In genomic region chr6:7446644-7447325, GRCh38 we compare ENCODE assay signal across 24 cellular contexts. TPM values are rescaled to one million over a fixed set of nuclear protein-coding genes. Genes with fewer than 3 reads are reported as not detected.
DNase-seq lines count a peak whose midpoint lies in the region; ATAC-seq and TF ChIP-seq lines count a peak whose summit lies in the region.
"Had no signal": no experiment of that assay in that cellular context is flagged by ENCODE, and none has a peak within 500 bp of the region (broad histone marks: within the 10 kb centered on the region; RNA-seq: fewer than 3 reads in every experiment).

No MANE protein-coding gene starts in this region.

- peak; percentile 44; the same call in 1 of the 2 replicates for ATAC-seq in HCT116
- no peak for ATAC-seq in activated naive CD8-positive, alpha-beta T cell treated with anti-CD3 and anti-CD28 coated beads, Interleukin-2, amount 50 U/mL, for 24 hours
- no peak for ATAC-seq in HG03196 (IDR thresholded peaks at IDR 0.05; ENCODE audit: unreplicated experiment)
- ATAC-seq: CD8-positive, alpha-beta T cell; natural killer cell treated with Interleukin-12 subunit alpha and Interleukin-12 subunit beta and Interleukin-15 and Interleukin-18, amount 100 ng/mL, for 72 hours; SK-N-SH treated with all-trans-retinoic acid at 6 μM for 48 hours had no signal

- H4K5ac ChIP-seq in mesendoderm (ENCODE audit: low read length): no peak overlapping the region

- no peak for TF ChIP-seq RAD21 in HCT116 (IDR thresholded peaks at IDR 0.05; ENCODE audit: low read depth)

- no peak overlapping the region for H4K8ac ChIP-seq in mesendoderm (ENCODE audit: low read depth, low read length)

- H3K18ac ChIP-seq in mesendoderm (ENCODE audit: low read length): no peak overlapping the region

- peaks cover 3% of the 10 kb centered on the region for H3K4me1 Mint-ChIP-seq in activated naive CD8-positive, alpha-beta T cell treated with anti-CD3 and anti-CD28 coated beads, Interleukin-2, amount 50 U/mL, for 24 hours
- H3K4me1 Mint-ChIP-seq: activated CD4-positive, alpha-beta T cell treated with anti-CD3 and anti-CD28 coated beads, Interleukin-2, amount 10 ng/mL, durations not matched to agents 24 days and 14 days had no signal

- H2BK5ac ChIP-seq in mesendoderm (ENCODE audit: low read length): no peak overlapping the region

- POLR2A ChIA-PET in HCT116 (lab: Charles Lee): interaction anchor here (0.6 kb wide), 1 partner anchor 13 kb away, joined by 3 read pairs; no protein-coding TSS in a partner anchor

- H3K23ac ChIP-seq in mesendoderm (ENCODE audit: low read length): no peak overlapping the region

- no peaks in the 10 kb centered on the region for H3K79me2 ChIP-seq in HCT116 (ENCODE audit: insufficient read depth, low read length)
- no peaks in the 10 kb centered on the region for H3K79me2 ChIP-seq in mesendoderm (ENCODE audit: control insufficient read depth, insufficient read depth, low read length)
- H3K79me2 ChIP-seq: hepatocyte had no signal

- no TSS peak for BruUV-seq in HCT116 (replicated peaks; lab: Mats Ljungman, UMichigan)

- RAD21 ChIA-PET in HCT116 (lab: Charles Lee; ENCODE audit: low non-redundant PET in 1 of 2, low total read pairs in 2 of 2, uncharacterized antibody in 2 of 2, unreplicated experiment in 2 of 2): no interaction called here

- intact Hi-C loops in HCT116 (cut with micrococcal nuclease): no loop called here

- no peaks in the 10 kb centered on the region for H3K9me3 Mint-ChIP-seq in activated naive CD8-positive, alpha-beta T cell treated with anti-CD3 and anti-CD28 coated beads, Interleukin-2, amount 50 U/mL, for 24 hours
- H3K9me3 Mint-ChIP-seq: activated CD4-positive, alpha-beta T cell treated with anti-CD3 and anti-CD28 coated beads, Interleukin-2, amount 10 ng/mL, durations not matched to agents 24 days and 14 days; CD8-positive, alpha-beta T cell; memory B cell; natural killer cell treated with Interleukin-12 subunit alpha and Interleukin-12 subunit beta and Interleukin-15 and Interleukin-18, amount 100 ng/mL, for 72 hours had no signal

- H3K4me2 ChIP-seq in HCT116 (ENCODE audit: low read length) (no peak overlapping the region), mesendoderm (ENCODE audit: low read length) (no peak overlapping the region)
- H3K4me2 ChIP-seq: hepatocyte had no signal

- no peak for TF ChIP-seq POLR2A in HCT116 (IDR thresholded peaks at IDR 0.05; ENCODE audit: borderline replicate concordance, extremely low read depth, insufficient read depth, insufficient read length)

- H3K36me3 ChIP-seq in HCT116 (ENCODE audit: control insufficient read depth in 1 of 2, insufficient read depth in 2 of 2, low read length in 2 of 2) (no peaks in the 10 kb centered on the region), NT2/D1 (ENCODE audit: insufficient read depth, insufficient read length, low read length) (no peaks in the 10 kb centered on the region), mesendoderm (ENCODE audit: control insufficient read depth, insufficient read depth, low read length) (no peaks in the 10 kb centered on the region)
- H3K36me3 ChIP-seq: upper lobe of left lung had no signal

- H3K9me3 ChIP-seq in HCT116 (ENCODE audit: control insufficient read depth in 1 of 2, insufficient read depth in 1 of 2, low read depth in 1 of 2, low read length in 2 of 2): no peaks in the 10 kb centered on the region
- H3K9me3 ChIP-seq in NT2/D1 (ENCODE audit: insufficient read depth, low read length): no peaks in the 10 kb centered on the region
- H3K9me3 ChIP-seq: upper lobe of left lung had no signal

- H2BK15ac ChIP-seq in mesendoderm (replicated peaks; ENCODE audit: low read depth): no peak overlapping the region

- H4K20me1 ChIP-seq in HCT116 (ENCODE audit: insufficient read depth): no peaks in the 10 kb centered on the region

- no peak overlapping the region for H2AK5ac ChIP-seq in mesendoderm (ENCODE audit: low read length)

- H3K27ac Mint-ChIP-seq in activated naive CD8-positive, alpha-beta T cell treated with anti-CD3 and anti-CD28 coated beads, Interleukin-2, amount 50 U/mL, for 24 hours: no peak overlapping the region
- H3K27ac Mint-ChIP-seq: activated CD4-positive, alpha-beta T cell treated with anti-CD3 and anti-CD28 coated beads, Interleukin-2, amount 10 ng/mL, durations not matched to agents 24 days and 14 days; CD8-positive, alpha-beta T cell; memory B cell; natural killer cell treated with Interleukin-12 subunit alpha and Interleukin-12 subunit beta and Interleukin-15 and Interleukin-18, amount 100 ng/mL, for 72 hours had no signal

- no peak for DNase-seq in HCT116 (ENCODE audit: low read depth, low spot score)
- no peak for DNase-seq in NT2/D1 (ENCODE audit: low read depth, low spot score)
- peak; percentile 86 for DNase-seq in epithelial cell of prostate (ENCODE audit: low read depth, low spot score)
- no peak for DNase-seq in retinal pigment epithelial cell (ENCODE audit: low read depth)
- no peak for DNase-seq in activated naive CD8-positive, alpha-beta T cell treated with anti-CD3 and anti-CD28 coated beads, Interleukin-2, amount 50 U/mL, for 24 hours
- no peak for DNase-seq in NCI-H2171 treated with DMSO at 0.1 percent for 48 hours (lab: John Stamatoyannopoulos, UW)
- no peak for DNase-seq in mesendoderm
- DNase-seq: activated CD4-positive, alpha-beta T cell treated with anti-CD3 and anti-CD28 coated beads, Interleukin-2, amount 10 ng/mL, durations not matched to agents 24 days and 14 days; CD8-positive, alpha-beta T cell; cerebellar nuclear complex; effector memory CD4-positive, alpha-beta T cell; GOT3; islet precursor cell; KG1; OCI-M1; stimulated activated naive CD4-positive, alpha-beta T cell treated with Interleukin-2 at 50 U/mL for 16 hours; T-helper 9 cell; upper lobe of left lung had no signal

- CTCF ChIA-PET in HCT116 (lab: Charles Lee): no interaction called here

- H3K27ac ChIP-seq in HCT116 (ENCODE audit: low read depth, low read length) (no peak overlapping the region), epithelial cell of prostate (peak overlapping the region; percentile 73), mesendoderm (ENCODE audit: low read depth, low read length) (no peak overlapping the region)
- H3K27ac ChIP-seq: hepatocyte, upper lobe of left lung had no signal

- H3K4me3 Mint-ChIP-seq in activated naive CD8-positive, alpha-beta T cell treated with anti-CD3 and anti-CD28 coated beads, Interleukin-2, amount 50 U/mL, for 24 hours: no peak overlapping the region
- H3K4me3 Mint-ChIP-seq: activated CD4-positive, alpha-beta T cell treated with anti-CD3 and anti-CD28 coated beads, Interleukin-2, amount 10 ng/mL, durations not matched to agents 24 days and 14 days; CD8-positive, alpha-beta T cell; memory B cell; natural killer cell treated with Interleukin-12 subunit alpha and Interleukin-12 subunit beta and Interleukin-15 and Interleukin-18, amount 100 ng/mL, for 72 hours had no signal

- H3K4me3 ChIP-seq in HCT116 (replicated peaks in 1 of 2; ENCODE audit: low read depth in 1 of 2, low read length in 2 of 2) (no peak overlapping the region), NT2/D1 (ENCODE audit: insufficient read length, low read depth) (no peak overlapping the region), retinal pigment epithelial cell (ENCODE audit: low read length) (no peak overlapping the region), mesendoderm (ENCODE audit: low read length) (no peak overlapping the region)
- H3K4me3 ChIP-seq: hepatocyte, upper lobe of left lung had no signal

- H2BK120ac ChIP-seq in mesendoderm (ENCODE audit: low read depth, low read length): no peak overlapping the region

- no peak overlapping the region for H3K9ac ChIP-seq in HCT116 (ENCODE audit: low read length)
- H3K9ac ChIP-seq in NT2/D1 (ENCODE audit: insufficient read length, low read depth): peak overlapping the region; percentile 10
- no peak overlapping the region for H3K9ac ChIP-seq in mesendoderm (ENCODE audit: low read length)

- no peak overlapping the region for H2AFZ ChIP-seq in HCT116 (ENCODE audit: low read depth, low read length, poor library complexity, severe bottlenecking)
- H2AFZ ChIP-seq: hepatocyte had no signal

- H3K36me3 Mint-ChIP-seq in activated naive CD8-positive, alpha-beta T cell treated with anti-CD3 and anti-CD28 coated beads, Interleukin-2, amount 50 U/mL, for 24 hours (ENCODE audit: low read depth): no peaks in the 10 kb centered on the region
- H3K36me3 Mint-ChIP-seq: CD8-positive, alpha-beta T cell; memory B cell; natural killer cell treated with Interleukin-12 subunit alpha and Interleukin-12 subunit beta and Interleukin-15 and Interleukin-18, amount 100 ng/mL, for 72 hours had no signal

- no peaks in the 10 kb centered on the region for H3K9me2 ChIP-seq in HCT116 (ENCODE audit: insufficient read depth)

- TF ChIP-seq CTCF in HCT116 (IDR thresholded peaks at IDR 0.05 in 2 of 3, conservative IDR thresholded peaks at IDR 0.05 in 1 of 3; ENCODE audit: borderline replicate concordance in 1 of 3, insufficient read depth in 1 of 3, low read depth in 2 of 3, low read length in 2 of 3): no peak
- peak; percentile 16 for TF ChIP-seq CTCF in retinal pigment epithelial cell (conservative IDR thresholded peaks at IDR 0.05; ENCODE audit: low read depth, low read length)

- H3K27me3 Mint-ChIP-seq in activated naive CD8-positive, alpha-beta T cell treated with anti-CD3 and anti-CD28 coated beads, Interleukin-2, amount 50 U/mL, for 24 hours: peaks cover 6% of the 10 kb centered on the region

- H3K4me1 ChIP-seq in HCT116 (ENCODE audit: control insufficient read depth in 1 of 2, insufficient read depth in 2 of 2, low read length in 2 of 2): no peaks in the 10 kb centered on the region
- H3K4me1 ChIP-seq in NT2/D1 (ENCODE audit: insufficient read depth, insufficient read length): peaks cover 6% of the 10 kb centered on the region
- no peaks in the 10 kb centered on the region for H3K4me1 ChIP-seq in mesendoderm (ENCODE audit: control insufficient read depth, low read depth, low read length)
- H3K4me1 ChIP-seq: upper lobe of left lung had no signal

- H3K27me3 ChIP-seq in HCT116 (ENCODE audit: insufficient read depth, low read length) (no peaks in the 10 kb centered on the region), NT2/D1 (ENCODE audit: insufficient read depth, insufficient read length) (peaks cover 2% of the 10 kb centered on the region), mesendoderm (ENCODE audit: insufficient read depth, low read length, poor library complexity) (no peaks in the 10 kb centered on the region)
- H3K27me3 ChIP-seq: hepatocyte, upper lobe of left lung had no signal

- no CpG with 5 or more reads among the region's 15 CpGs for WGBS in mesendoderm (ENCODE audit: extremely low coverage, insufficient coverage, low lambda C conversion rate)

- no peak overlapping the region for H3K4ac ChIP-seq in mesendoderm (ENCODE audit: low read depth, low read length)

- H3K56ac ChIP-seq in mesendoderm (ENCODE audit: low read length): no peak overlapping the region

- no peaks in the 10 kb centered on the region for H3K79me1 ChIP-seq in mesendoderm (ENCODE audit: low read length)

TF ChIP-seq in HCT116, 20 proteins besides CTCF, POLR2A, EP300 and RAD21 (continues in another document):
- TF ChIP-seq CBX3 (IDR thresholded peaks at IDR 0.05; ENCODE audit: low read depth): no peak

RNA-seq across cellular contexts. Expression of gene RIOK1, which starts 57.2 kb away (rescaled TPM):
- 39.0 TPM for total RNA-seq in HCT116 (2021; ENCODE audit: unreplicated experiment)
- 18.8 and 20.9 TPM in 2 replicates for polyA plus RNA-seq in HCT116 (2012)
- 51.8 TPM for polyA plus RNA-seq in mesendoderm (2013, experiment 1 of 2)
- 52.9 TPM for polyA plus RNA-seq in mesendoderm (2013, experiment 2 of 2)

RNA-seq across cellular contexts. Expression of gene CAGE1, which starts 57.2 kb away (rescaled TPM):
- 0.20 TPM for total RNA-seq in HCT116 (2021; ENCODE audit: unreplicated experiment)
- polyA plus RNA-seq in HCT116 (2012): 0.03 TPM in 1 of 2 replicates, not detected in the other
- 0.03 TPM for polyA plus RNA-seq in mesendoderm (2013, experiment 1 of 2)
- 0.07 TPM for polyA plus RNA-seq in mesendoderm (2013, experiment 2 of 2)
- total RNA-seq: upper lobe of left lung had no signal
- polyA plus RNA-seq: AG04450, hepatocyte had no signal
